1 cellular context compared by ENCODE assay signal in genomic region chr6:12014027-12014872, GRCh38.
TF ChIP-seq lines count a peak whose summit lies in the region.

No MANE protein-coding gene starts in this region.

TF ChIP-seq in HepG2, 621 proteins besides CTCF, POLR2A, EP300 and RAD21 (continued from another document):
- TF ChIP-seq RFX3 (CRISPR knock-in tag; IDR thresholded peaks at IDR 0.05) (no peak), ZNF12 (CRISPR knock-in tag; IDR thresholded peaks at IDR 0.05) (peak; percentile 100), ZSCAN20 (CRISPR knock-in tag; IDR thresholded peaks at IDR 0.05; ENCODE audit: borderline replicate concordance) (no peak), PPARG (CRISPR knock-in tag; conservative IDR thresholded peaks at IDR 0.05) (no peak), PAX8 (CRISPR knock-in tag; IDR thresholded peaks at IDR 0.05; ENCODE audit: borderline replicate concordance) (no peak), CHD4 (IDR thresholded peaks at IDR 0.05; ENCODE audit: borderline replicate concordance, low read length) (no peak), ZNF343 (CRISPR knock-in tag; IDR thresholded peaks at IDR 0.05) (no peak), ZNF724P (CRISPR knock-in tag; IDR thresholded peaks at IDR 0.05; ENCODE audit: borderline replicate concordance) (no peak), ARID4A (CRISPR knock-in tag; IDR thresholded peaks at IDR 0.05; ENCODE audit: borderline replicate concordance) (no peak), ZKSCAN1 (IDR thresholded peaks at IDR 0.05; ENCODE audit: low read length) (peak; percentile 85), PREB (CRISPR knock-in tag; IDR thresholded peaks at IDR 0.05) (no peak), TAF15 (IDR thresholded peaks at IDR 0.05; ENCODE audit: low read depth, low read length, poor library complexity, severe bottlenecking) (no peak), PAF1 (CRISPR knock-in tag; IDR thresholded peaks at IDR 0.05) (no peak), ZNF768 (CRISPR knock-in tag; IDR thresholded peaks at IDR 0.05) (peak; percentile 83; the same call in 1 of the 2 replicates), SRY (CRISPR knock-in tag; IDR thresholded peaks at IDR 0.05) (no peak), ZNF3 (CRISPR knock-in tag; IDR thresholded peaks at IDR 0.05) (no peak), ZNF207 (IDR thresholded peaks at IDR 0.05; ENCODE audit: borderline replicate concordance) (no peak), ZNF101 (CRISPR knock-in tag; IDR thresholded peaks at IDR 0.05; ENCODE audit: borderline replicate concordance, low read depth) (no peak), RFX1 (IDR thresholded peaks at IDR 0.05) (no peak), PCBP1 (IDR thresholded peaks at IDR 0.05; ENCODE audit: borderline replicate concordance, low read depth, low read length) (no peak), NFRKB (IDR thresholded peaks at IDR 0.05) (no peak)
